In genomic region chr1:192545781-192546521, GRCh38 we compare ENCODE assay signal across 8 cellular contexts. TPM values are rescaled to one million over a fixed set of nuclear protein-coding genes. Genes with fewer than 3 reads are reported as not detected.
A peak's percentile ranks its signal among the peaks of the same experiment; 100 is the strongest.
DNase-seq lines count a peak whose midpoint lies in the region; ATAC-seq lines count a peak whose summit lies in the region.

No MANE protein-coding gene starts in this region.

- peaks cover 0 to 2% (median 0%) of the 10 kb centered on the region in 8 donors for H3K9me3 Mint-ChIP-seq in CD4-positive, alpha-beta memory T cell
- H3K9me3 Mint-ChIP-seq in activated T-helper 17 cell treated with anti-CD3 and anti-CD28 coated beads, Interleukin-2, amount 50 U/mL, for 72 hours = no peaks in the 10 kb centered on the region
- no peaks in the 10 kb centered on the region for H3K9me3 Mint-ChIP-seq in stimulated activated naive CD8-positive, alpha-beta T cell treated with anti-CD3 and anti-CD28 coated beads, Interleukin-15, amount 100 ng/mL, for 72 hours

- no peak for DNase-seq in CD4-positive, alpha-beta memory T cell
- no peak for DNase-seq in stimulated activated naive CD8-positive, alpha-beta T cell treated with anti-CD3 and anti-CD28 coated beads, Interleukin-15, amount 100 ng/mL, for 72 hours
- DNase-seq in NCI-H1092 treated with DMSO at 0.1 percent for 48 hours (lab: John Stamatoyannopoulos, UW) (no peak), GDM1 (lab: John Stamatoyannopoulos, UW) (no peak), NCI-H2029 treated with DMSO at 0.1 percent for 48 hours (lab: John Stamatoyannopoulos, UW) (no peak)

- no peaks in the 10 kb centered on the region for H3K36me3 ChIP-seq in CD4-positive, alpha-beta memory T cell (ENCODE audit: insufficient read depth, low read length)

- no peaks in the 10 kb centered on the region for H3K27me3 Mint-ChIP-seq in CD4-positive, alpha-beta memory T cell
- H3K27me3 Mint-ChIP-seq in activated T-helper 17 cell treated with anti-CD3 and anti-CD28 coated beads, Interleukin-2, amount 50 U/mL, for 72 hours = no peaks in the 10 kb centered on the region
- no peaks in the 10 kb centered on the region for H3K27me3 Mint-ChIP-seq in stimulated activated naive CD8-positive, alpha-beta T cell treated with anti-CD3 and anti-CD28 coated beads, Interleukin-15, amount 100 ng/mL, for 72 hours

- H3K27ac ChIP-seq in CD4-positive, alpha-beta memory T cell (ENCODE audit: low read depth, low read length) = no peak overlapping the region

- peaks cover 31 to 66% (median 50%) of the 10 kb centered on the region in 4 donors for H3K4me1 Mint-ChIP-seq in CD4-positive, alpha-beta memory T cell
- H3K4me1 Mint-ChIP-seq in activated T-helper 17 cell treated with anti-CD3 and anti-CD28 coated beads, Interleukin-2, amount 50 U/mL, for 72 hours = peaks cover 36% of the 10 kb centered on the region
- peaks cover 64% of the 10 kb centered on the region for H3K4me1 Mint-ChIP-seq in stimulated activated naive CD8-positive, alpha-beta T cell treated with anti-CD3 and anti-CD28 coated beads, Interleukin-15, amount 100 ng/mL, for 72 hours

- intact Hi-C loops in CD4-positive, alpha-beta memory T cell (cut with micrococcal nuclease) = loop anchor here (1.0 kb wide), 1 partner anchor 13 kb away; no protein-coding TSS in a partner anchor

- H3K4me3 Mint-ChIP-seq in CD4-positive, alpha-beta memory T cell = peak overlapping the region in 4 of 8 donors; percentile 26 to 61 (median 53)
- peak overlapping the region; percentile 77 for H3K4me3 Mint-ChIP-seq in activated T-helper 17 cell treated with anti-CD3 and anti-CD28 coated beads, Interleukin-2, amount 50 U/mL, for 72 hours
- no peak overlapping the region for H3K4me3 Mint-ChIP-seq in stimulated activated naive CD8-positive, alpha-beta T cell treated with anti-CD3 and anti-CD28 coated beads, Interleukin-15, amount 100 ng/mL, for 72 hours

- CTCF ChIA-PET in CD4-positive, alpha-beta memory T cell (lab: Charles Lee; ENCODE audit: partially characterized antibody) = interaction anchor here (1.1 to 1.5 kb wide), 5 partner anchors 9 to 68 kb away, joined by 3 read pairs; no protein-coding TSS in a partner anchor

- peaks cover 63% of the 10 kb centered on the region for H3K4me1 ChIP-seq in CD4-positive, alpha-beta memory T cell (ENCODE audit: insufficient read depth, low read length)

- H3K36me3 Mint-ChIP-seq in CD4-positive, alpha-beta memory T cell = no peaks in the 10 kb centered on the region
- no peaks in the 10 kb centered on the region for H3K36me3 Mint-ChIP-seq in activated T-helper 17 cell treated with anti-CD3 and anti-CD28 coated beads, Interleukin-2, amount 50 U/mL, for 72 hours (ENCODE audit: low read depth)

- no peak overlapping the region for H3K4me3 ChIP-seq in CD4-positive, alpha-beta memory T cell (ENCODE audit: low read length in 2 of 2)

- H3K27me3 ChIP-seq in CD4-positive, alpha-beta memory T cell (ENCODE audit: insufficient read depth, low read length) = no peaks in the 10 kb centered on the region

- peak; percentile 30 for ATAC-seq in GM19468 (IDR thresholded peaks at IDR 0.05; ENCODE audit: extremely low read depth, unreplicated experiment)
- ATAC-seq in HG03469 (IDR thresholded peaks at IDR 0.05; ENCODE audit: unreplicated experiment) = peak; percentile 41
- no peak for ATAC-seq in activated T-helper 17 cell treated with anti-CD3 and anti-CD28 coated beads, Interleukin-2, amount 50 U/mL, for 72 hours (replicated peaks)
- ATAC-seq in stimulated activated naive CD8-positive, alpha-beta T cell treated with anti-CD3 and anti-CD28 coated beads, Interleukin-15, amount 100 ng/mL, for 72 hours = peak; percentile 44

- no peaks in the 10 kb centered on the region for H3K9me3 ChIP-seq in CD4-positive, alpha-beta memory T cell (ENCODE audit: control insufficient read depth in 1 of 2, low read length in 2 of 2)

- peak overlapping the region in 4 of 7 donors; percentile 39 to 81 (median 73) for H3K27ac Mint-ChIP-seq in CD4-positive, alpha-beta memory T cell
- peak overlapping the region; percentile 47 for H3K27ac Mint-ChIP-seq in activated T-helper 17 cell treated with anti-CD3 and anti-CD28 coated beads, Interleukin-2, amount 50 U/mL, for 72 hours
- H3K27ac Mint-ChIP-seq in stimulated activated naive CD8-positive, alpha-beta T cell treated with anti-CD3 and anti-CD28 coated beads, Interleukin-15, amount 100 ng/mL, for 72 hours = no peak overlapping the region

- POLR2A ChIA-PET in CD4-positive, alpha-beta memory T cell (lab: Charles Lee; ENCODE audit: partially characterized antibody) = interaction anchor here (1.3 to 2.1 kb wide), 2 partner anchors 13 to 29 kb away, joined by 3 to 6 read pairs; no protein-coding TSS in a partner anchor

RNA-seq across cellular contexts. Expression of gene RGS1, which starts 29.6 kb away (rescaled TPM):
- 10 to 100 TPM in 1 of 2 experiments, 1 to 10 TPM in 1; 9.9 to 12.0 TPM for total RNA-seq in CD4-positive, alpha-beta memory T cell
- 100 to 1,000 TPM in 1 of 2 donors, 10 to 100 TPM in 1; 17.7 to 120 TPM for polyA plus RNA-seq in CD4-positive, alpha-beta memory T cell
- total RNA-seq in activated T-helper 17 cell treated with anti-CD3 and anti-CD28 coated beads, Interleukin-2, amount 50 U/mL, for 72 hours = 100 to 1,000 TPM in 1 of 2 donors, 10 to 100 TPM in 1; 64.7 to 151 TPM

Comparison
In these comparisons a context has a peak if more than half of its experiments do, and no peak if none do; other contexts are left out.
1. H3K27ac Mint-ChIP-seq: peak in CD4-positive, alpha-beta memory T cell (4 of 7) and activated T-helper 17 cell treated with anti-CD3 and anti-CD28 coated beads, Interleukin-2, amount 50 U/mL, for 72 hours (single experiment); none in stimulated activated naive CD8-positive, alpha-beta T cell treated with anti-CD3 and anti-CD28 coated beads, Interleukin-15, amount 100 ng/mL, for 72 hours (0 of 2).
2. RNA of gene RGS1, which starts 29.6 kb away (total RNA-seq): 64.7 to 151 TPM in activated T-helper 17 cell treated with anti-CD3 and anti-CD28 coated beads, Interleukin-2, amount 50 U/mL, for 72 hours; 9.9 to 12.0 TPM in CD4-positive, alpha-beta memory T cell; every median in the first group is over 4 times any median in the second.